7 cellular contexts compared by ENCODE assay signal in genomic region chr18:68781224-68781623, GRCh38.
"Had no signal": no experiment of that assay in that cellular context is flagged by ENCODE, and none has a peak within 500 bp of the region (broad histone marks: within the 10 kb centered on the region; RNA-seq: fewer than 3 reads in every experiment).

No MANE protein-coding gene starts in this region.

- H3K4me3 ChIP-seq: GM23338 had no signal

- H3K9ac ChIP-seq: KMS-11 had no signal

- H3K4me3 Mint-ChIP-seq: GM23338, H9, IgD-negative memory B cell had no signal

- H3K27ac ChIP-seq: HL-60, KMS-11 had no signal

- H2AFZ ChIP-seq: GM23338 had no signal

- H3K27ac Mint-ChIP-seq: GM23338, H9, IgD-negative memory B cell had no signal

- H3K4me2 ChIP-seq: GM23338, KMS-11 had no signal

- H3K36me3 Mint-ChIP-seq: IgD-negative memory B cell had no signal

- H3K27me3 Mint-ChIP-seq: IgD-negative memory B cell had no signal

- H3K9me3 Mint-ChIP-seq: GM23338 had no signal

- DNase-seq: H9, HCEC 1CT, KBM-7 had no signal
